Comparison of ENCODE assay signal across 18 cellular contexts in the genomic region with DNA sequence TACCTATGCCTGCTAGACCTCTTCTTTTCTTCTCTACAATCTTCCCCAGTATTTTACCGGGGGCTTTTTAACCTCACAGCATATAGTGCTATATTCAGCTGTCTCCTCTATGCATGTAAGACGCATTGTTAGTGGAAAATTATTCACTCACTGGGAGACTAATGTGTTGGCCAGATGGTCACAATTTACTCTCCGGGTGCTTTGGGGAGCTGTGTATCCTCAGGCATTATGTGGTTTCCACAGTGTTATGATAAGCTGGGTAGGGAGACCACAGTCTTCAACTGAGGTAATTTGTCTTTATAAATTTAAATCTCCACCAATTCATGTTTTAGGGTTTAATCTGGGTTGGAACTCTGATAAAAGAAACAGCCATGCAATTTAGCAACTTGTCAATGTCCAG.
DNase-seq lines count a peak whose midpoint lies in the region; ATAC-seq lines count a peak whose summit lies in the region.
"Had no signal": no experiment of that assay in that cellular context is flagged by ENCODE, and none has a peak within 500 bp of the region (broad histone marks: within the 10 kb centered on the region; RNA-seq: fewer than 3 reads in every experiment).

No MANE protein-coding gene starts in this region.

- DNase-seq in COR-L47 (lab: John Stamatoyannopoulos, UW) (peak; percentile 31), NCI-H1930 (lab: John Stamatoyannopoulos, UW) (peak; percentile 50 to 66), amniotic epithelial cell (ENCODE audit: low read depth) (peak; percentile 55), iris pigment epithelial cell (ENCODE audit: low read depth) (peak; percentile 28)
- DNase-seq: activated CD4-positive, alpha-beta T cell treated with anti-CD3 and anti-CD28 coated beads, Interleukin-2, amount 50 U/mL, for 4 hours; activated naive CD8-positive, alpha-beta T cell treated with anti-CD3 and anti-CD28 coated beads, Interleukin-2, amount 10 ng/mL, durations not matched to agents 7 days and 5 days; activated T-cell treated with anti-CD3 and anti-CD28 coated beads, Interleukin-2, amount 50 U/mL, for 24 hours; central memory CD4-positive, alpha-beta T cell; effector memory CD4-positive, alpha-beta T cell; KG1; naive B cell; NCI-H526; Peyer's patch; upper lobe of right lung had no signal

- ATAC-seq in GM21515 (IDR thresholded peaks at IDR 0.05; ENCODE audit: unreplicated experiment) = no peak
- no peak for ATAC-seq in HG03097 (IDR thresholded peaks at IDR 0.05; ENCODE audit: low FRiP score, unreplicated experiment)
- ATAC-seq in GM18498 (IDR thresholded peaks at IDR 0.05; ENCODE audit: unreplicated experiment) = no peak
- ATAC-seq in HG03108 (IDR thresholded peaks at IDR 0.05; ENCODE audit: unreplicated experiment) = no peak
- ATAC-seq: upper lobe of right lung had no signal
